In the genomic region with DNA sequence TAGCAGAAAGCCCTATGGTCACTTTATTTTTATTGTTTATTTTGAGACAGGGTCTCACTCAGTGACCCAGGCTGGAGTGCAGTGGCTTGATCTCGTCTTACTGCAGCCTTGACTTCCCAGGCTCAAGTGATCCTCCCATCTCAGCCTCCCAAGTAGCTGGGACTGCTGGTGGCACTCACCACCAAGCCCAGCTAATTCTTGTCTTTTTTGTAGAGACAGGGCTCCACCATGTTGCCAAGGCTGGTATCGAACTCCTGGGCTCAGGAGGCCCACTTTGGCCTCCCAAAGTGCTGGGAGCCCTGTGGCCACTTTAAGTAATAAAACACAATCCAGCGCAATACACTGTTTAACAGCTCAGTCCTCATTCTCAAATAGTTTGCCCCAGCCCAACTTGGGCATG, we compare ENCODE assay signal across 13 cellular contexts.
DNase-seq lines count a peak whose midpoint lies in the region; ATAC-seq and TF ChIP-seq lines count a peak whose summit lies in the region.
"Had no signal": no experiment of that assay in that cellular context is flagged by ENCODE, and none has a peak within 500 bp of the region (broad histone marks: within the 10 kb centered on the region; RNA-seq: fewer than 3 reads in every experiment).

No MANE protein-coding gene starts in this region.

- CTCF ChIA-PET in MCF 10A (lab: Yijun Ruan, JAX) = interaction anchor here (0.8 to 3.2 kb wide), 2 partner anchors 50 to 103 kb away, joined by 3 to 19 read pairs; no protein-coding TSS in a partner anchor

- no peaks in the 10 kb centered on the region for H3K27me3 Mint-ChIP-seq in MCF 10A (ENCODE audit: insufficient read depth, unreplicated experiment)
- H3K27me3 Mint-ChIP-seq in activated T-helper 2 cell treated with anti-CD3 and anti-CD28 coated beads, Interferon-gamma antibody, Interleukin-2, Interleukin-4, amounts not matched to agents 10 μg/mL and 5 μg/mL and 100 μg/mL, durations not matched to agents 14 hours and 24 hours and 36 hours (ENCODE audit: low read depth) = peaks cover 11% of the 10 kb centered on the region
- peaks cover 0 to 8% (median 5%) of the 10 kb centered on the region in 5 donors for H3K27me3 Mint-ChIP-seq in naive thymus-derived CD8-positive, alpha-beta T cell

- H3K9me3 ChIP-seq in breast epithelium (no peaks in the 10 kb centered on the region), upper lobe of left lung (no peaks in the 10 kb centered on the region)

- POLR2A ChIA-PET in MCF 10A (lab: Yijun Ruan, JAX) = no interaction called here
- POLR2A ChIA-PET in naive thymus-derived CD8-positive, alpha-beta T cell (lab: Charles Lee) = no interaction called here

- H3K4me3 Mint-ChIP-seq in MCF 10A (ENCODE audit: unreplicated experiment) = no peak overlapping the region
- peak overlapping the region; percentile 10 for H3K4me3 Mint-ChIP-seq in activated T-helper 2 cell treated with anti-CD3 and anti-CD28 coated beads, Interferon-gamma antibody, Interleukin-2, Interleukin-4, amounts not matched to agents 10 μg/mL and 5 μg/mL and 100 μg/mL, durations not matched to agents 14 hours and 24 hours and 36 hours (ENCODE audit: low read depth)
- peak overlapping the region in 5 of 10 donors; percentile 18 to 61 (median 33) for H3K4me3 Mint-ChIP-seq in naive thymus-derived CD8-positive, alpha-beta T cell
- H3K4me3 Mint-ChIP-seq: dendritic cell treated with granulocyte-macrophage colony-stimulating factor and Interleukin-4, amounts not matched to agents 40 ng/mL and 50 ng/mL, for 4 days had no signal

- H3K9me3 Mint-ChIP-seq in MCF 10A (ENCODE audit: unreplicated experiment) = no peaks in the 10 kb centered on the region
- H3K9me3 Mint-ChIP-seq in activated T-helper 2 cell treated with anti-CD3 and anti-CD28 coated beads, Interferon-gamma antibody, Interleukin-2, Interleukin-4, amounts not matched to agents 10 μg/mL and 5 μg/mL and 100 μg/mL, durations not matched to agents 14 hours and 24 hours and 36 hours = no peaks in the 10 kb centered on the region
- no peaks in the 10 kb centered on the region for H3K9me3 Mint-ChIP-seq in naive thymus-derived CD8-positive, alpha-beta T cell
- H3K9me3 Mint-ChIP-seq: dendritic cell treated with granulocyte-macrophage colony-stimulating factor and Interleukin-4, amounts not matched to agents 40 ng/mL and 50 ng/mL, for 4 days; naive thymus-derived CD4-positive, alpha-beta T cell had no signal

- peaks cover 24% of the 10 kb centered on the region for H3K4me1 Mint-ChIP-seq in MCF 10A (ENCODE audit: insufficient read depth, unreplicated experiment)
- no peaks in the 10 kb centered on the region for H3K4me1 Mint-ChIP-seq in activated T-helper 2 cell treated with anti-CD3 and anti-CD28 coated beads, Interferon-gamma antibody, Interleukin-2, Interleukin-4, amounts not matched to agents 10 μg/mL and 5 μg/mL and 100 μg/mL, durations not matched to agents 14 hours and 24 hours and 36 hours (ENCODE audit: low read depth)
- H3K4me1 Mint-ChIP-seq in naive thymus-derived CD8-positive, alpha-beta T cell = peaks cover 0 to 11% (median 2%) of the 10 kb centered on the region in 4 donors

- H3K4me3 ChIP-seq in breast epithelium = no peak overlapping the region
- no peak overlapping the region for H3K4me3 ChIP-seq in upper lobe of left lung

- H3K36me3 ChIP-seq in breast epithelium (no peaks in the 10 kb centered on the region), upper lobe of left lung (no peaks in the 10 kb centered on the region)

- no peak overlapping the region for H3K27ac Mint-ChIP-seq in MCF 10A (ENCODE audit: low read depth, unreplicated experiment)
- H3K27ac Mint-ChIP-seq in activated T-helper 2 cell treated with anti-CD3 and anti-CD28 coated beads, Interferon-gamma antibody, Interleukin-2, Interleukin-4, amounts not matched to agents 10 μg/mL and 5 μg/mL and 100 μg/mL, durations not matched to agents 14 hours and 24 hours and 36 hours = peak overlapping the region; percentile 57
- H3K27ac Mint-ChIP-seq in naive thymus-derived CD8-positive, alpha-beta T cell = peak overlapping the region in 6 of 10 donors; percentile 25 to 70 (median 48)
- H3K27ac Mint-ChIP-seq: dendritic cell treated with granulocyte-macrophage colony-stimulating factor and Interleukin-4, amounts not matched to agents 40 ng/mL and 50 ng/mL, for 4 days had no signal

- TF ChIP-seq POLR2A in breast epithelium (IDR thresholded peaks at IDR 0.05) (no peak), upper lobe of left lung (IDR thresholded peaks at IDR 0.05) (no peak)

- H3K27me3 ChIP-seq in breast epithelium (no peaks in the 10 kb centered on the region), upper lobe of left lung (no peaks in the 10 kb centered on the region)

- WGBS in upper lobe of left lung, 2 donors = 94 to 95% methylated on average over 3 of the region's 3 CpGs

- H3K4me1 ChIP-seq in breast epithelium = no peaks in the 10 kb centered on the region
- H3K4me1 ChIP-seq in upper lobe of left lung = peaks cover 19 to 40% (median 31%) of the 10 kb centered on the region in 4 donors

- TF ChIP-seq CTCF in breast epithelium (IDR thresholded peaks at IDR 0.05) = no peak
- no peak for TF ChIP-seq CTCF in MCF 10A (IDR thresholded peaks at IDR 0.05; ENCODE audit: unreplicated experiment)
- TF ChIP-seq CTCF in upper lobe of left lung (IDR thresholded peaks at IDR 0.05) = no peak

- DNase-seq in breast epithelium (ENCODE audit: low spot score in 2 of 2) (no peak), MCF 10A (ENCODE audit: unreplicated experiment) (no peak), upper lobe of left lung (no peak)
- no peak for DNase-seq in activated T-helper 2 cell treated with anti-CD3 and anti-CD28 coated beads, Interferon-gamma antibody, Interleukin-2, Interleukin-4, amounts not matched to agents 10 μg/mL and 5 μg/mL and 100 μg/mL, durations not matched to agents 14 hours and 24 hours and 36 hours (ENCODE audit: low spot score)
- DNase-seq in naive thymus-derived CD8-positive, alpha-beta T cell = no peak
- no peak for DNase-seq in effector CD4-positive, alpha-beta T cell
- DNase-seq: islet precursor cell; naive thymus-derived CD4-positive, alpha-beta T cell; NCI-H2029; stimulated activated CD4-positive, alpha-beta T cell treated with anti-CD3 and anti-CD28 coated beads, Interleukin-12 subunit alpha, Interleukin-12 subunit beta, amount 100 ng/mL, for 4 hours had no signal

- H3K27ac ChIP-seq in breast epithelium = peak overlapping the region; percentile 94 to 97
- H3K27ac ChIP-seq in upper lobe of left lung = peak overlapping the region; percentile 67 to 96 (median 90)

- intact Hi-C loops in breast epithelium (cut with DNase I; ENCODE audit: low total_unique reads) (no loop called here), MCF 10A (cut with micrococcal nuclease) (no loop called here)
- intact Hi-C loops in activated T-helper 2 cell treated with anti-CD3 and anti-CD28 coated beads, Interferon-gamma antibody, Interleukin-2, Interleukin-4, amounts not matched to agents 10 μg/mL and 5 μg/mL and 100 μg/mL, durations not matched to agents 14 hours and 24 hours and 36 hours (cut with micrococcal nuclease) = no loop called here

- no peak for TF ChIP-seq EP300 in upper lobe of left lung (IDR thresholded peaks at IDR 0.05)

- ATAC-seq in naive thymus-derived CD8-positive, alpha-beta T cell = no peak
- no peak for ATAC-seq in upper lobe of left lung (ENCODE audit: low FRiP score in 2 of 2)
- ATAC-seq in HG03520 (IDR thresholded peaks at IDR 0.05; ENCODE audit: unreplicated experiment) = no peak
- ATAC-seq in GM19035 (IDR thresholded peaks at IDR 0.05; ENCODE audit: unreplicated experiment) = no peak
- ATAC-seq: naive thymus-derived CD4-positive, alpha-beta T cell had no signal

- BruUV-seq in MCF 10A (replicated peaks; lab: Mats Ljungman, UMichigan) = no TSS peak

- H3K36me3 Mint-ChIP-seq in MCF 10A (ENCODE audit: insufficient read depth, unreplicated experiment) = peaks cover 4% of the 10 kb centered on the region
- no peaks in the 10 kb centered on the region for H3K36me3 Mint-ChIP-seq in activated T-helper 2 cell treated with anti-CD3 and anti-CD28 coated beads, Interferon-gamma antibody, Interleukin-2, Interleukin-4, amounts not matched to agents 10 μg/mL and 5 μg/mL and 100 μg/mL, durations not matched to agents 14 hours and 24 hours and 36 hours (ENCODE audit: low read depth)
- H3K36me3 Mint-ChIP-seq in naive thymus-derived CD8-positive, alpha-beta T cell = no peaks in the 10 kb centered on the region
- H3K36me3 Mint-ChIP-seq: naive thymus-derived CD4-positive, alpha-beta T cell had no signal
